ENCODE assay signal across 16 cellular contexts in the genomic region with DNA sequence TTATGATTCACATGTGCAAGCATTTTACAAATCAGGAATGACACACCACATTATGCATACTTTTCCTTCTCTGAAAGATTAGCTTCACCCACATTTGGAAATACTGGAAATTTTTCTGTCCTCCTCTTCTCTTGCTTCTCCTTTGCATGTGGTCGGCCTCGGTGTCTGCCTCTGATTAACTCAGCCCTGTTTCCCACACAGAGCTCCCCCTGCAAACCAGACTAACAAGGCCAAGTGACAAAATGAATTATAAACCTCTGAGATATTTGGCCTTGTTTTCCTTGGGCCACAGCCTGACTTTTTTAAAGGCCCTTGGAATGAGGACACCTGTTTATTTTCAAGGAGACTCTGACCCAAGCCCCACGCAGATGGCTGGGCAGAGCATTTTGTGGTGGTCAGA. TPM values are rescaled to one million over a fixed set of nuclear protein-coding genes. Genes with fewer than 3 reads are reported as not detected.
A peak's percentile ranks its signal among the peaks of the same experiment; 100 is the strongest.
DNase-seq lines count a peak whose midpoint lies in the region; ATAC-seq and TF ChIP-seq lines count a peak whose summit lies in the region.
"Had no signal": no experiment of that assay in that cellular context is flagged by ENCODE, and none has a peak within 500 bp of the region (broad histone marks: within the 10 kb centered on the region; RNA-seq: fewer than 3 reads in every experiment).

No MANE protein-coding gene starts in this region.

- TF ChIP-seq CTCF in fibroblast of pulmonary artery (IDR thresholded peaks at IDR 0.05; ENCODE audit: low read length, missing control alignments), result no peak

- DNase-seq in EH (ENCODE audit: low read depth) (peak; percentile 99), fibroblast of pulmonary artery (ENCODE audit: low read depth) (peak; percentile 90), skeletal muscle cell (ENCODE audit: low read depth) (peak; percentile 66), AML-193 (lab: John Stamatoyannopoulos, UW) (no peak)
- DNase-seq: activated CD4-positive, alpha-beta T cell treated with anti-CD3 and anti-CD28 coated beads, Interleukin-2, amount 50 U/mL, for 4 hours; activated naive CD4-positive, alpha-beta T cell treated with anti-CD3 and anti-CD28 coated beads, Interleukin-2, amount 10 ng/mL, durations not matched to agents 7 days and 5 days; effector CD4-positive, alpha-beta T cell; hippocampal formation; pancreas; stimulated activated CD4-positive, alpha-beta T cell treated with anti-CD3 and anti-CD28 coated beads, Interleukin-4, amount 100 ng/mL, for 24 hours; stimulated activated naive CD8-positive, alpha-beta T cell treated with anti-CD3 and anti-CD28 coated beads, Interleukin-15, amount 100 ng/mL, for 72 hours had no signal

- H3K4me3 ChIP-seq in fibroblast of pulmonary artery (replicated peaks; ENCODE audit: low read depth, low read length) (no peak overlapping the region), skeletal muscle cell (ENCODE audit: low read depth, low read length) (no peak overlapping the region)
- H3K4me3 ChIP-seq: pancreas had no signal

- ATAC-seq in SK-N-SH treated with all-trans-retinoic acid at 6 μM for 48 hours (peak; percentile 20), GM18861 (IDR thresholded peaks at IDR 0.05; ENCODE audit: unreplicated experiment) (no peak), esophagus mucosa (no peak)
- ATAC-seq: stimulated activated naive CD8-positive, alpha-beta T cell treated with anti-CD3 and anti-CD28 coated beads, Interleukin-15, amount 100 ng/mL, for 72 hours had no signal

TF ChIP-seq in SK-N-SH treated with all-trans-retinoic acid at 6 μM for 48 hours, 23 proteins besides CTCF, POLR2A, EP300 and RAD21:
- TF ChIP-seq ZNF565 (CRISPR knock-in tag; conservative IDR thresholded peaks at IDR 0.05; ENCODE audit: low read depth), result no peak
- TF ChIP-seq, protein P1, sequence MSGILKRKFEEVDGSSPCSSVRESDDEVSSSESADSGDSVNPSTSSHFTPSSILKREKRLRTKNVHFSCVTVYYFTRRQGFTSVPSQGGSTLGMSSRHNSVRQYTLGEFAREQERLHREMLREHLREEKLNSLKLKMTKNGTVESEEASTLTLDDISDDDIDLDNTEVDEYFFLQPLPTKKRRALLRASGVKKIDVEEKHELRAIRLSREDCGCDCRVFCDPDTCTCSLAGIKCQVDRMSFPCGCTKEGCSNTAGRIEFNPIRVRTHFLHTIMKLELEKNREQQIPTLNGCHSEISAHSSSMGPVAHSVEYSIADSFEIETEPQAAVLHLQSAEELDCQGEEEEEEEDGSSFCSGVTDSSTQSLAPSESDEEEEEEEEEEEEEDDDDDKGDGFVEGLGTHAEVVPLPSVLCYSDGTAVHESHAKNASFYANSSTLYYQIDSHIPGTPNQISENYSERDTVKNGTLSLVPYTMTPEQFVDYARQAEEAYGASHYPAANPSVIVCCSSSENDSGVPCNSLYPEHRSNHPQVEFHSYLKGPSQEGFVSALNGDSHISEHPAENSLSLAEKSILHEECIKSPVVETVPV (CRISPR knock-in tag; IDR thresholded peaks at IDR 0.05), result no peak
- TF ChIP-seq ZNF70 (CRISPR knock-in tag; IDR thresholded peaks at IDR 0.05), result no peak
- TF ChIP-seq BACH2 (CRISPR knock-in tag; IDR thresholded peaks at IDR 0.05; ENCODE audit: borderline replicate concordance), result no peak
- TF ChIP-seq RARB (CRISPR knock-in tag; IDR thresholded peaks at IDR 0.05), result no peak
- TF ChIP-seq ESRRG (CRISPR knock-in tag; IDR thresholded peaks at IDR 0.05), result no peak
- TF ChIP-seq, protein P2, sequence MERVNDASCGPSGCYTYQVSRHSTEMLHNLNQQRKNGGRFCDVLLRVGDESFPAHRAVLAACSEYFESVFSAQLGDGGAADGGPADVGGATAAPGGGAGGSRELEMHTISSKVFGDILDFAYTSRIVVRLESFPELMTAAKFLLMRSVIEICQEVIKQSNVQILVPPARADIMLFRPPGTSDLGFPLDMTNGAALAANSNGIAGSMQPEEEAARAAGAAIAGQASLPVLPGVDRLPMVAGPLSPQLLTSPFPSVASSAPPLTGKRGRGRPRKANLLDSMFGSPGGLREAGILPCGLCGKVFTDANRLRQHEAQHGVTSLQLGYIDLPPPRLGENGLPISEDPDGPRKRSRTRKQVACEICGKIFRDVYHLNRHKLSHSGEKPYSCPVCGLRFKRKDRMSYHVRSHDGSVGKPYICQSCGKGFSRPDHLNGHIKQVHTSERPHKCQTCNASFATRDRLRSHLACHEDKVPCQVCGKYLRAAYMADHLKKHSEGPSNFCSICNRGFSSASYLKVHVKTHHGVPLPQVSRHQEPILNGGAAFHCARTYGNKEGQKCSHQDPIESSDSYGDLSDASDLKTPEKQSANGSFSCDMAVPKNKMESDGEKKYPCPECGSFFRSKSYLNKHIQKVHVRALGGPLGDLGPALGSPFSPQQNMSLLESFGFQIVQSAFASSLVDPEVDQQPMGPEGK (CRISPR knock-in tag; IDR thresholded peaks at IDR 0.05; ENCODE audit: borderline replicate concordance), result no peak
- TF ChIP-seq, protein P3, sequence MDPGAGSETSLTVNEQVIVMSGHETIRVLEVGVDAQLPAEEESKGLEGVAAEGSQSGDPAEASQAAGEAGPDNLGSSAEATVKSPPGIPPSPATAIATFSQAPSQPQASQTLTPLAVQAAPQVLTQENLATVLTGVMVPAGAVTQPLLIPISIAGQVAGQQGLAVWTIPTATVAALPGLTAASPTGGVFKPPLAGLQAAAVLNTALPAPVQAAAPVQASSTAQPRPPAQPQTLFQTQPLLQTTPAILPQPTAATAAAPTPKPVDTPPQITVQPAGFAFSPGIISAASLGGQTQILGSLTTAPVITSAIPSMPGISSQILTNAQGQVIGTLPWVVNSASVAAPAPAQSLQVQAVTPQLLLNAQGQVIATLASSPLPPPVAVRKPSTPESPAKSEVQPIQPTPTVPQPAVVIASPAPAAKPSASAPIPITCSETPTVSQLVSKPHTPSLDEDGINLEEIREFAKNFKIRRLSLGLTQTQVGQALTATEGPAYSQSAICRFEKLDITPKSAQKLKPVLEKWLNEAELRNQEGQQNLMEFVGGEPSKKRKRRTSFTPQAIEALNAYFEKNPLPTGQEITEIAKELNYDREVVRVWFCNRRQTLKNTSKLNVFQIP (CRISPR knock-in tag; IDR thresholded peaks at IDR 0.05; ENCODE audit: borderline replicate concordance, low read depth), result no peak
- TF ChIP-seq PPARA (CRISPR knock-in tag; IDR thresholded peaks at IDR 0.05; ENCODE audit: borderline replicate concordance), result no peak

RNA-seq across cellular contexts. Expression of a gene that starts 9.0 kb away (rescaled TPM):
- not detected for total RNA-seq in esophagus mucosa
- total RNA-seq: lung microvascular endothelial cell; pancreas; T-helper 2 cell treated with Interferon-gamma antibody and Interleukin-4, amounts not matched to agents 100 ng/mL and 5 ng/mL, for 36 hours had no signal

RNA-seq across cellular contexts. Expression of a gene that starts 42.4 kb away (rescaled TPM):
- total RNA-seq in esophagus mucosa, result 13.1 TPM

RNA-seq across cellular contexts. Expression of a gene that starts 42.5 kb away (rescaled TPM):
- 5.1 TPM for total RNA-seq in esophagus mucosa

Comparison
In these comparisons a context has a peak if more than half of its experiments do, and no peak if none do; other contexts are left out.
1. DNase-seq: peak in EH (single experiment), fibroblast of pulmonary artery (single experiment) and skeletal muscle cell (single experiment); none in AML-193 (0 of 2).